Comparison of ENCODE assay signal across 12 cellular contexts in the genomic region with DNA sequence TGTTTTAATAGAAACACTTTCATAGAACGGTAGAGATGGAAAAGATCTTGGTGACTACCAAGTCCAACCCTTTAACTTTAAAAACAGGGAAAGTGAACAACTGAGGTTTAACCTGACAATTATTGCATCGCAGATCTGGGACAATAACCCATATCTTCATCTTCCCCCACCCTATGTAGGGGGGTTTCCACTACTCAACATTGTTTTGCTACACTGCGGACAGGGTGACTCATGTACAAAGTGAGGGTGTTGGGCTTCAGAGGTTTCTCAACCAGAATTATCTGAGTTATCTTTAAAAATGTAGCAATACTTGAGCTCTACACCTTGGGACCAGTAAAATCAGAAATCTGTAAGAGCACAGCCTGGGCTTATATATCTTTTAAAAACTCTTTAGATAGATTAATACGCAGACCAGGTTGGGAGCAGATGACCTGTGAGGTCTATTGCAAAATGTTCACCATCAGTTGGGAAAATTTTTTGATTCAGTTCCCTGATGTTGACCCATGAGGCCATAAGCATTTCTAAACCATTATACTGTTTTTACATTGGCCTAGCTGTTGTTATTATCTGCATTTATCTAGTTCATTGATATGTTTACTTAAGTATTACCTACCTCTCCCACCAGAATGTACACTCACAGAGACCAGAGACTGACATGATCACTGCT.
DNase-seq lines count a peak whose midpoint lies in the region; ATAC-seq, FAIRE-seq and TF ChIP-seq lines count a peak whose summit lies in the region.
"Had no signal": no experiment of that assay in that cellular context is flagged by ENCODE, and none has a peak within 500 bp of the region (broad histone marks: within the 10 kb centered on the region; RNA-seq: fewer than 3 reads in every experiment).

No MANE protein-coding gene starts in this region.

- H3K9me3 ChIP-seq in endothelial cell of umbilical vein (replicated peaks; ENCODE audit: control insufficient read depth, insufficient read depth, low read length) (no peaks in the 10 kb centered on the region), upper lobe of left lung (no peaks in the 10 kb centered on the region), WERI-Rb-1 (ENCODE audit: severe bottlenecking) (no peaks in the 10 kb centered on the region)
- H3K9me3 ChIP-seq: neutrophil had no signal

- peaks cover 11% of the 10 kb centered on the region for H3K4me1 ChIP-seq in endothelial cell of umbilical vein (ENCODE audit: control insufficient read depth, extremely low read depth, insufficient read depth, low read length)
- peaks cover 3 to 34% (median 31%) of the 10 kb centered on the region in 4 donors for H3K4me1 ChIP-seq in upper lobe of left lung

- H3K9me3 Mint-ChIP-seq in activated B cell treated with CpG ODN at 0.5 μM for 24 hours = no peaks in the 10 kb centered on the region

- TF ChIP-seq POLR2A in endothelial cell of umbilical vein (IDR thresholded peaks at IDR 0.05; ENCODE audit: low read depth, low read length) (no peak), upper lobe of left lung (IDR thresholded peaks at IDR 0.05) (no peak)

- no peak for FAIRE-seq in endothelial cell of umbilical vein (lab: Jason Lieb, UNC)

- peaks cover 48% of the 10 kb centered on the region for H3K4me1 Mint-ChIP-seq in activated B cell treated with CpG ODN at 0.5 μM for 24 hours

- no peak overlapping the region for H3K4me3 Mint-ChIP-seq in activated B cell treated with CpG ODN at 0.5 μM for 24 hours

- ATAC-seq in activated B cell treated with CpG ODN at 0.5 μM for 24 hours (ENCODE audit: low read depth) = peak; percentile 73
- ATAC-seq in upper lobe of left lung (ENCODE audit: low FRiP score in 2 of 2) = no peak
- ATAC-seq: foreskin keratinocyte had no signal

- no peak overlapping the region for H2AFZ ChIP-seq in endothelial cell of umbilical vein (ENCODE audit: low read depth, low read length)

- H3K4me2 ChIP-seq in endothelial cell of umbilical vein (ENCODE audit: insufficient read depth, low read length) = no peak overlapping the region

- POLR2A ChIA-PET in activated B cell treated with CpG ODN at 0.5 μM for 24 hours (lab: Charles Lee) (no interaction called here), endothelial cell of umbilical vein (lab: Charles Lee) (no interaction called here)

- H3K36me3 ChIP-seq in endothelial cell of umbilical vein (ENCODE audit: control insufficient read depth in 2 of 2, extremely low read depth in 1 of 2, insufficient read depth in 2 of 2, low read length in 2 of 2) (no peaks in the 10 kb centered on the region), upper lobe of left lung (no peaks in the 10 kb centered on the region), WERI-Rb-1 (no peaks in the 10 kb centered on the region)
- H3K36me3 ChIP-seq: neutrophil had no signal

- BruUV-seq in endothelial cell of umbilical vein (replicated peaks; lab: Mats Ljungman, UMichigan) = no TSS peak

- CTCF ChIA-PET in activated B cell treated with CpG ODN at 0.5 μM for 24 hours (lab: Charles Lee) = interaction anchor here (0.6 to 7.2 kb wide), 3 partner anchors 317 to 1252 kb away, joined by 3 to 127 read pairs (median 3); no protein-coding TSS in a partner anchor
- CTCF ChIA-PET in endothelial cell of umbilical vein (lab: Charles Lee) = interaction anchor here (0.9 to 8.1 kb wide), 3 partner anchors 324 to 469 kb away, joined by 3 to 270 read pairs (median 3); no protein-coding TSS in a partner anchor

- H3K9me1 ChIP-seq in endothelial cell of umbilical vein (replicated peaks; ENCODE audit: control insufficient read depth, extremely low read depth, insufficient read depth, low read length) = no peaks in the 10 kb centered on the region

- H3K9ac ChIP-seq in endothelial cell of umbilical vein (replicated peaks; ENCODE audit: extremely low read depth, insufficient read depth, low read length) = no peak overlapping the region

- H3K4me3 ChIP-seq in endothelial cell of umbilical vein (replicated peaks in 1 of 3; ENCODE audit: insufficient read depth in 1 of 3, low read depth in 1 of 3, low read length in 3 of 3) = no peak overlapping the region
- no peak overlapping the region for H3K4me3 ChIP-seq in upper lobe of left lung
- no peak overlapping the region for H3K4me3 ChIP-seq in coronary artery
- no peak overlapping the region for H3K4me3 ChIP-seq in WERI-Rb-1 (ENCODE audit: low read depth, low read length)

- peak; percentile 67 for DNase-seq in activated naive CD4-positive, alpha-beta T cell treated with Interleukin-2 at 50 U/mL for 16 hours
- no peak for DNase-seq in activated naive CD4-positive, alpha-beta T cell (lab: John Stamatoyannopoulos, UW)
- no peak for DNase-seq in activated B cell treated with CpG ODN at 0.5 μM for 24 hours
- DNase-seq in endothelial cell of umbilical vein (ENCODE audit: low read depth, low spot score) = peak; percentile 49
- DNase-seq in upper lobe of left lung = no peak
- no peak for DNase-seq in coronary artery (ENCODE audit: low spot score)
- no peak for DNase-seq in WERI-Rb-1
- no peak for DNase-seq in NCI-H526 treated with DMSO at 0.1 percent for 48 hours (lab: John Stamatoyannopoulos, UW)
- DNase-seq: foreskin keratinocyte, NCI-H526 had no signal

- H3K27ac Mint-ChIP-seq in activated B cell treated with CpG ODN at 0.5 μM for 24 hours = peak overlapping the region; percentile 3

- H4K20me1 ChIP-seq in endothelial cell of umbilical vein (replicated peaks; ENCODE audit: control insufficient read depth, extremely low read depth, insufficient read depth, low read length) = no peaks in the 10 kb centered on the region

- peaks cover 7% of the 10 kb centered on the region for H3K27me3 Mint-ChIP-seq in activated B cell treated with CpG ODN at 0.5 μM for 24 hours

- H3K27ac ChIP-seq in endothelial cell of umbilical vein (ENCODE audit: insufficient read depth, low read depth, low read length) (no peak overlapping the region), upper lobe of left lung (peak overlapping the region in 3 of 4 donors; percentile 28 to 36 (median 32)), coronary artery (no peak overlapping the region), WERI-Rb-1 (no peak overlapping the region)
- H3K27ac ChIP-seq: foreskin keratinocyte, HL-60, neutrophil had no signal

- H3K27me3 ChIP-seq in endothelial cell of umbilical vein (ENCODE audit: control insufficient read depth in 2 of 2, insufficient read depth in 2 of 2, low read length in 2 of 2) = no peaks in the 10 kb centered on the region
- no peaks in the 10 kb centered on the region for H3K27me3 ChIP-seq in upper lobe of left lung
- H3K27me3 ChIP-seq in WERI-Rb-1 (ENCODE audit: insufficient read depth, low read depth, severe bottlenecking) = no peaks in the 10 kb centered on the region
- H3K27me3 ChIP-seq: foreskin keratinocyte had no signal

- 76 to 88% methylated on average over 4 of the region's 4 CpGs for WGBS in upper lobe of left lung, 2 donors

- no peak for TF ChIP-seq CTCF in activated B cell treated with CpG ODN at 0.5 μM for 24 hours (IDR thresholded peaks at IDR 0.05)
- no peak for TF ChIP-seq CTCF in endothelial cell of umbilical vein (IDR thresholded peaks at IDR 0.05; ENCODE audit: extremely low read depth in 1 of 2, insufficient read depth in 1 of 2, low read depth in 1 of 2, low read length in 2 of 2)
- no peak for TF ChIP-seq CTCF in upper lobe of left lung (IDR thresholded peaks at IDR 0.05)
- TF ChIP-seq CTCF in coronary artery (IDR thresholded peaks at IDR 0.05) = no peak
- TF ChIP-seq CTCF in WERI-Rb-1 (IDR thresholded peaks at IDR 0.05; ENCODE audit: low read depth, low read length) = no peak

- H3K36me3 Mint-ChIP-seq in activated B cell treated with CpG ODN at 0.5 μM for 24 hours (ENCODE audit: low read depth) = no peaks in the 10 kb centered on the region

- TF ChIP-seq EP300 in upper lobe of left lung (IDR thresholded peaks at IDR 0.05) = no peak

- intact Hi-C loops in activated B cell treated with CpG ODN at 0.5 μM for 24 hours (cut with micrococcal nuclease) = loop anchor here (10.0 kb wide), 2 partner anchors 612 to 1482 kb away; partner anchors contain the start of genes C2CD4A and VPS13C
- intact Hi-C loops in endothelial cell of umbilical vein (cut with micrococcal nuclease) = no loop called here

- H3K79me2 ChIP-seq in endothelial cell of umbilical vein (ENCODE audit: control insufficient read depth, insufficient read depth, low read length) = peaks cover 12% of the 10 kb centered on the region

- dilution Hi-C loops in endothelial cell of umbilical vein (cut with MboI; ENCODE audit: extremely low pct_ligation_motif_present, low sequenced_read_pairs) = no loop called here

TF ChIP-seq in endothelial cell of umbilical vein, 7 proteins besides CTCF, POLR2A, EP300 and RAD21:
- no peak for TF ChIP-seq MYC (IDR thresholded peaks at IDR 0.05; ENCODE audit: low read depth, low read length)
- TF ChIP-seq JUN (IDR thresholded peaks at IDR 0.05; ENCODE audit: borderline replicate concordance, insufficient read depth, insufficient read length, low read depth) = peak; percentile 14

Comparison
In these comparisons a context has a peak if more than half of its experiments do, and no peak if none do; other contexts are left out.
1. DNase-seq: peak in activated naive CD4-positive, alpha-beta T cell treated with Interleukin-2 at 50 U/mL for 16 hours (single experiment) and endothelial cell of umbilical vein (single experiment); none in activated naive CD4-positive, alpha-beta T cell (0 of 4), activated B cell treated with CpG ODN at 0.5 μM for 24 hours (single experiment), upper lobe of left lung (0 of 2), coronary artery (single experiment), WERI-Rb-1 (single experiment) and NCI-H526 treated with DMSO at 0.1 percent for 48 hours (single experiment).
2. H3K27ac ChIP-seq: peak in upper lobe of left lung (3 of 4); none in endothelial cell of umbilical vein (single experiment), coronary artery (0 of 2) and WERI-Rb-1 (single experiment).